10 cellular contexts compared by ENCODE assay signal in the genomic region with DNA sequence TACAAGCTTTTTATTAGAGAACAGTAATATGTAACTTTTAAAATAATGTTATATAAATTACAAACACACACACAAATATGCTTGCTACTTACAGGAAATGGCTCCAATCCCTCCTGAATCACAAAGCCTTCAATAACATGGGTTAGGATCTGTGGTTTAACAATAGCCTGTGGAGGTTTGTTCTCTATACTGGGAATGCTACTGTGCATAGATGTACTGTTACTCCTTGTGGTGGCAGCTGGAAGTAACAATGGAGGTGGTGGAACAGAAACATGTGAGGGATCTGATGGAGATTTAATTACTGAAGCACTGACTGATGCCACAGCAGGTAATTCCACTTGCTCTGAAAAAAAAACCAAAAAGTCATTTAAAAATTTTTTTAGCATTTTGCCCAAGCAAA.
DNase-seq lines count a peak whose midpoint lies in the region; ATAC-seq and TF ChIP-seq lines count a peak whose summit lies in the region.
"Had no signal": no experiment of that assay in that cellular context is flagged by ENCODE, and none has a peak within 500 bp of the region (broad histone marks: within the 10 kb centered on the region; RNA-seq: fewer than 3 reads in every experiment).

No MANE protein-coding gene starts in this region.

- peaks cover 0 to 22% of the 10 kb centered on the region in 2 donors for H3K36me3 ChIP-seq in body of pancreas (replicated peaks in 1 of 2; ENCODE audit: insufficient read depth in 1 of 2, low read depth in 2 of 2)

- no peak for ATAC-seq in activated CD4-positive, alpha-beta T cell treated with anti-CD3 and anti-CD28 coated beads for 36 hours
- no peak for ATAC-seq in body of pancreas

- H3K9me3 ChIP-seq in body of pancreas = no peaks in the 10 kb centered on the region
- H3K9me3 ChIP-seq: vagina had no signal

- peaks cover 40% of the 10 kb centered on the region for H3K36me3 Mint-ChIP-seq in activated CD4-positive, alpha-beta T cell treated with anti-CD3 and anti-CD28 coated beads for 36 hours (ENCODE audit: low read depth)
- peaks cover 42% of the 10 kb centered on the region for H3K36me3 Mint-ChIP-seq in activated CD4-positive, alpha-beta T cell treated with anti-CD3 and anti-CD28 coated beads, Interleukin-2, amount 10 ng/mL, durations not matched to agents 24 days and 14 days (ENCODE audit: low read depth)
- H3K36me3 Mint-ChIP-seq in osteocyte (ENCODE audit: unreplicated experiment) = peaks cover 48% of the 10 kb centered on the region

- H3K27ac Mint-ChIP-seq in activated CD4-positive, alpha-beta T cell treated with anti-CD3 and anti-CD28 coated beads for 36 hours = peak overlapping the region; percentile 34
- H3K27ac Mint-ChIP-seq in activated CD4-positive, alpha-beta T cell treated with anti-CD3 and anti-CD28 coated beads, Interleukin-2, amount 10 ng/mL, durations not matched to agents 24 days and 14 days = no peak overlapping the region
- H3K27ac Mint-ChIP-seq in osteocyte (ENCODE audit: unreplicated experiment) = no peak overlapping the region
- H3K27ac Mint-ChIP-seq: activated naive CD4-positive, alpha-beta T cell treated with anti-CD3 and anti-CD28 coated beads, Interleukin-2, amount 50 U/mL, for 24 hours had no signal

- no peaks in the 10 kb centered on the region for H3K27me3 Mint-ChIP-seq in activated CD4-positive, alpha-beta T cell treated with anti-CD3 and anti-CD28 coated beads for 36 hours
- no peaks in the 10 kb centered on the region for H3K27me3 Mint-ChIP-seq in activated CD4-positive, alpha-beta T cell treated with anti-CD3 and anti-CD28 coated beads, Interleukin-2, amount 10 ng/mL, durations not matched to agents 24 days and 14 days
- no peaks in the 10 kb centered on the region for H3K27me3 Mint-ChIP-seq in osteocyte (ENCODE audit: unreplicated experiment)
- H3K27me3 Mint-ChIP-seq: activated naive CD4-positive, alpha-beta T cell treated with anti-CD3 and anti-CD28 coated beads, Interleukin-2, amount 50 U/mL, for 24 hours had no signal

- no peak for DNase-seq in activated CD4-positive, alpha-beta T cell treated with anti-CD3 and anti-CD28 coated beads for 36 hours
- no peak for DNase-seq in activated CD4-positive, alpha-beta T cell treated with anti-CD3 and anti-CD28 coated beads, Interleukin-2, amount 10 ng/mL, durations not matched to agents 24 days and 14 days
- DNase-seq in NAMALWA (ENCODE audit: low spot score) (peak; percentile 44), dermis blood vessel endothelial cell (peak; percentile 55), osteocyte (ENCODE audit: extremely low spot score, unreplicated experiment) (no peak), HK-2 (ENCODE audit: unreplicated experiment) (no peak), mucosa of gallbladder (ENCODE audit: low spot score) (no peak), body of pancreas (no peak)

- no peaks in the 10 kb centered on the region for H3K9me3 Mint-ChIP-seq in activated CD4-positive, alpha-beta T cell treated with anti-CD3 and anti-CD28 coated beads for 36 hours (ENCODE audit: low read depth)
- H3K9me3 Mint-ChIP-seq in activated CD4-positive, alpha-beta T cell treated with anti-CD3 and anti-CD28 coated beads, Interleukin-2, amount 10 ng/mL, durations not matched to agents 24 days and 14 days = no peaks in the 10 kb centered on the region
- H3K9me3 Mint-ChIP-seq in osteocyte (ENCODE audit: unreplicated experiment) = no peaks in the 10 kb centered on the region
- H3K9me3 Mint-ChIP-seq: activated naive CD4-positive, alpha-beta T cell treated with anti-CD3 and anti-CD28 coated beads, Interleukin-2, amount 50 U/mL, for 24 hours had no signal

- H3K27me3 ChIP-seq in body of pancreas = no peaks in the 10 kb centered on the region
- H3K27me3 ChIP-seq: vagina had no signal

- TF ChIP-seq CTCF in osteocyte (IDR thresholded peaks at IDR 0.05) = peak; percentile 29
- TF ChIP-seq CTCF in body of pancreas (IDR thresholded peaks at IDR 0.05) = peak in 1 of 7 experiments; percentile 17

- H3K4me1 ChIP-seq in body of pancreas = no peaks in the 10 kb centered on the region
- H3K4me1 ChIP-seq: vagina had no signal

- CTCF ChIA-PET in activated CD4-positive, alpha-beta T cell treated with anti-CD3 and anti-CD28 coated beads for 36 hours (lab: Charles Lee) = interaction anchor here (0.7 to 2.2 kb wide), 6 partner anchors 11 to 59 kb away, joined by 3 to 14 read pairs (median 4); no protein-coding TSS in a partner anchor

- intact Hi-C loops in activated CD4-positive, alpha-beta T cell treated with anti-CD3 and anti-CD28 coated beads for 36 hours (cut with DNase I, micrococcal nuclease) = no loop called here
- intact Hi-C loops in activated CD4-positive, alpha-beta T cell treated with anti-CD3 and anti-CD28 coated beads, Interleukin-2, amount 10 ng/mL, durations not matched to agents 24 days and 14 days (cut with micrococcal nuclease) = no loop called here
- intact Hi-C loops in body of pancreas (cut with DNase I) = no loop called here

- TF ChIP-seq POLR2A in body of pancreas (IDR thresholded peaks at IDR 0.05) = no peak

- POLR2A ChIA-PET in activated CD4-positive, alpha-beta T cell treated with anti-CD3 and anti-CD28 coated beads for 36 hours (lab: Charles Lee) = no interaction called here

- H3K4me3 ChIP-seq in body of pancreas = no peak overlapping the region
- H3K4me3 ChIP-seq: vagina had no signal

- no peaks in the 10 kb centered on the region for H3K4me1 Mint-ChIP-seq in activated CD4-positive, alpha-beta T cell treated with anti-CD3 and anti-CD28 coated beads for 36 hours
- peaks cover 2% of the 10 kb centered on the region for H3K4me1 Mint-ChIP-seq in activated CD4-positive, alpha-beta T cell treated with anti-CD3 and anti-CD28 coated beads, Interleukin-2, amount 10 ng/mL, durations not matched to agents 24 days and 14 days
- H3K4me1 Mint-ChIP-seq in osteocyte (ENCODE audit: unreplicated experiment) = no peaks in the 10 kb centered on the region

- no peak overlapping the region for H3K27ac ChIP-seq in body of pancreas
- H3K27ac ChIP-seq: vagina had no signal

- no peak overlapping the region for H3K4me3 Mint-ChIP-seq in activated CD4-positive, alpha-beta T cell treated with anti-CD3 and anti-CD28 coated beads for 36 hours
- no peak overlapping the region for H3K4me3 Mint-ChIP-seq in activated CD4-positive, alpha-beta T cell treated with anti-CD3 and anti-CD28 coated beads, Interleukin-2, amount 10 ng/mL, durations not matched to agents 24 days and 14 days
- H3K4me3 Mint-ChIP-seq in osteocyte (ENCODE audit: unreplicated experiment) = no peak overlapping the region
- H3K4me3 Mint-ChIP-seq: activated naive CD4-positive, alpha-beta T cell treated with anti-CD3 and anti-CD28 coated beads, Interleukin-2, amount 50 U/mL, for 24 hours had no signal

Comparison
In these comparisons a context has a peak if more than half of its experiments do, and no peak if none do; other contexts are left out.
1. DNase-seq: peak in NAMALWA (single experiment) and dermis blood vessel endothelial cell (single experiment); none in activated CD4-positive, alpha-beta T cell treated with anti-CD3 and anti-CD28 coated beads for 36 hours (single experiment), activated CD4-positive, alpha-beta T cell treated with anti-CD3 and anti-CD28 coated beads, Interleukin-2, amount 10 ng/mL, durations not matched to agents 24 days and 14 days (single experiment), osteocyte (single experiment), HK-2 (single experiment), mucosa of gallbladder (single experiment) and body of pancreas (0 of 4).